In the genomic region with DNA sequence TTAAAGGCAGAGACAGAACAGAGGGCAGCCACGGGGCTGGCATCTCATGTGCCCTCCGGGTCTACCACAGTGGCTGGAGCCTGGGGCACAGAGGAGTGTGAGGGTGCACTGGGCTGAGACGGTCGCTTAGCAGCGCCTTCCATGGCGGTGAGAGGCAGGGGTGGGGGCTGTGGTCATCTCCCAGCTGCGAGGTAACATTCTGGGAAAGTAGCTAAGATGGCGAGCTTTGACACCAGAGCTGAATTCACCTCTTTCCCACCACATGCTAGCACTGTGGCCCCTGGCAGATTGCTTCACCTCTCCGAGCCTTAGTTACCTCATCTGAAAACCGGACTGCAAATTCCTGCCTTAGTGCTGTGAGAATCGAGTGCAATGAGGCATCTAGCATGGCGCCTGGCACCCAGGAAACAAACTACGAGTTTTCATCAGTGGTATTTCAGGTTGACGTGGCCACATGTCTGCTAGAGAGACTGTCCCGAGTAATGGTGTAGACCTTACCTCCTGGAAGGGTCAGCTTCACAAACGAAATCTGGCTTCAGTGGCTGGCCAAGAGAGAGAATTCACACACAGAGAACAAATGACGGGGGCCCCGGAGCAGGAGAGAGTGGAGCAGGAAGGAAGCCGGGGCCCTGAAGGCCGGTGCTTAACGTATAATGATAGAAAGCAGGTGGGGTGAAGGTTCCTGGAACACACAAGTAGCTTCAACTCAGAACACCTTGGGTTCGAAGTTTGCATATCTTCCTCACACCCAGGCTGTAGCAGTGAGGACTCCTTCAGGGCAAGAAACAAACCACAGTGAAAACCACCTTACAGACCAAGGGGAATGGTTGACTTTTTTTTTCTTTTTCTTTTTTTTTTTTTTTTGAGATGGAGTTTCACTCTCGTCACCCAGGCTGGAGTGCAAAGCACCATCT, we compare ENCODE assay signal across 8 cellular contexts. TPM values are rescaled to one million over a fixed set of nuclear protein-coding genes. Genes with fewer than 3 reads are reported as not detected.
DNase-seq lines count a peak whose midpoint lies in the region; ATAC-seq and TF ChIP-seq lines count a peak whose summit lies in the region.

No MANE protein-coding gene starts in this region.

- CTCF ChIA-PET in T-cell (lab: Charles Lee), result interaction anchor here (0.7 to 1.0 kb wide), 4 partner anchors 81 to 583 kb away, joined by 3 to 12 read pairs (median 4); no protein-coding TSS in a partner anchor

- H3K27me3 ChIP-seq in BLaER1 treated with 17β-estradiol and CSF1 and Interleukin-3, amounts not matched to agents 10 nM and 100 nM, result peaks cover 28 to 41% (median 35%) of the 10 kb centered on the region in 11 experiments
- H3K27me3 ChIP-seq in psoas muscle (ENCODE audit: insufficient read depth in 3 of 3, low read length in 2 of 3), result peaks cover 0 to 3% (median 2%) of the 10 kb centered on the region in 3 donors

- peak overlapping the region in 3 of 11 experiments; percentile 0 to 29 (median 1); a peak in 2 of 22 replicates for H3K27ac ChIP-seq in BLaER1 treated with 17β-estradiol and CSF1 and Interleukin-3, amounts not matched to agents 10 nM and 100 nM
- no peak overlapping the region for H3K27ac ChIP-seq in psoas muscle

- TF ChIP-seq CTCF in epithelial cell of proximal tubule (conservative IDR thresholded peaks at IDR 0.05; ENCODE audit: low read depth, low read length), result no peak
- no peak for TF ChIP-seq CTCF in psoas muscle (IDR thresholded peaks at IDR 0.05)

- H3K27ac Mint-ChIP-seq in T-cell, result peak overlapping the region; percentile 98 to 100

- POLR2A ChIA-PET in T-cell (lab: Charles Lee), result interaction anchor here in 1 of 2 donors (0.6 kb wide), 1 partner anchor 258 kb away, joined by 3 read pairs; no protein-coding TSS in a partner anchor

- peak in 24 of 34 experiments; percentile 8 to 55 (median 32) for DNase-seq in T-cell
- peak; percentile 44 for DNase-seq in epithelial cell of proximal tubule (ENCODE audit: low read depth)
- DNase-seq in left lobe of liver (ENCODE audit: low spot score), result no peak
- DNase-seq in psoas muscle, result no peak
- no peak for DNase-seq in HPDE6-E6E7 (ENCODE audit: extremely low spot score)
- DNase-seq in head of caudate nucleus, result no peak

- H3K4me1 Mint-ChIP-seq in T-cell, result peaks cover 86 to 87% (median 87%) of the 10 kb centered on the region in 3 donors

- intact Hi-C loops in psoas muscle (cut with DNase I) (no loop called here), head of caudate nucleus (cut with DNase I) (no loop called here)

- WGBS in psoas muscle, 3 donors, result 68 to 75% (median 73%) methylated on average over 23 of the region's 23 CpGs

- H3K9me3 ChIP-seq in BLaER1 treated with 17β-estradiol and CSF1 and Interleukin-3, amounts not matched to agents 10 nM and 100 nM (replicated peaks in 1 of 11), result peaks cover 0 to 8% (median 0%) of the 10 kb centered on the region in 11 experiments; a peak in 4 of 22 replicates
- H3K9me3 ChIP-seq in psoas muscle, result no peaks in the 10 kb centered on the region

- peaks cover 0 to 10% (median 0%) of the 10 kb centered on the region in 11 experiments; a peak in 1 of 22 replicates for H3K36me3 ChIP-seq in BLaER1 treated with 17β-estradiol and CSF1 and Interleukin-3, amounts not matched to agents 10 nM and 100 nM
- H3K36me3 ChIP-seq in psoas muscle (ENCODE audit: insufficient read depth in 1 of 2, low read depth in 1 of 2), result peaks cover 0 to 12% of the 10 kb centered on the region in 2 donors

- H3K36me3 Mint-ChIP-seq in T-cell, result peaks cover 12% of the 10 kb centered on the region

- 0 out of 20 replicates have a peak overlapping the region, but pooled peaks of 1 of the 10 experiments have one; percentile 20 for H3K4me3 ChIP-seq in BLaER1 treated with 17β-estradiol and CSF1 and Interleukin-3, amounts not matched to agents 10 nM and 100 nM
- H3K4me3 ChIP-seq in epithelial cell of proximal tubule (ENCODE audit: low read depth, low read length) (peak overlapping the region; percentile 8), psoas muscle (no peak overlapping the region)

- H3K9me3 Mint-ChIP-seq in T-cell, result peaks cover 0 to 3% (median 0%) of the 10 kb centered on the region in 3 donors

- H3K27me3 Mint-ChIP-seq in T-cell, result peaks cover 0 to 2% of the 10 kb centered on the region in 2 donors

- peaks cover 39 to 71% (median 60%) of the 10 kb centered on the region in 10 experiments for H3K4me1 ChIP-seq in BLaER1 treated with 17β-estradiol and CSF1 and Interleukin-3, amounts not matched to agents 10 nM and 100 nM
- peaks cover 5% of the 10 kb centered on the region for H3K4me1 ChIP-seq in psoas muscle

- H3K9ac ChIP-seq in BLaER1 treated with 17β-estradiol and CSF1 and Interleukin-3, amounts not matched to agents 10 nM and 100 nM, result peak overlapping the region in 4 of 11 experiments; percentile 13 to 39 (median 26); a peak in 1 of 22 replicates

- ATAC-seq in GM21423 (IDR thresholded peaks at IDR 0.05; ENCODE audit: unreplicated experiment), result peak; percentile 63
- peak; percentile 44 to 59 (median 48) for ATAC-seq in T-cell (replicated peaks in 1 of 4)
- ATAC-seq in left lobe of liver, result no peak
- ATAC-seq in psoas muscle, result no peak

- H4K20me1 ChIP-seq in BLaER1 treated with 17β-estradiol and CSF1 and Interleukin-3, amounts not matched to agents 10 nM and 100 nM, result no peaks in the 10 kb centered on the region

- H3K4me3 Mint-ChIP-seq in T-cell, result peak overlapping the region; percentile 91 to 94 (median 93)

- peak overlapping the region; percentile 40 to 89 (median 83) for H3K4me2 ChIP-seq in BLaER1 treated with 17β-estradiol and CSF1 and Interleukin-3, amounts not matched to agents 10 nM and 100 nM

RNA-seq across cellular contexts. Expression of gene RFLNB, which starts 29.2 kb away (rescaled TPM):
- 10 to 100 TPM; 38.3 to 70.3 (median 55.2) TPM for total RNA-seq in T-cell
- 32.6 and 56.8 TPM in 2 replicates for total RNA-seq in epithelial cell of proximal tubule
- 1.7 TPM for total RNA-seq in left lobe of liver
- 10 to 100 TPM; 10.8 to 21.8 (median 13.3) TPM for total RNA-seq in psoas muscle
- polyA plus RNA-seq in psoas muscle, result 1 to 10 TPM; 6.0 to 8.4 (median 7.3) TPM

Comparison
In these comparisons a context has a peak if more than half of its experiments do, and no peak if none do; other contexts are left out.
1. ATAC-seq: peak in GM21423 (single experiment) and T-cell (4 of 4); none in left lobe of liver (single experiment) and psoas muscle (0 of 4).
2. DNase-seq: peak in T-cell (24 of 34) and epithelial cell of proximal tubule (single experiment); none in left lobe of liver (single experiment), psoas muscle (0 of 2), HPDE6-E6E7 (single experiment) and head of caudate nucleus (0 of 42).